19 cellular contexts compared by ENCODE assay signal in the genomic region with DNA sequence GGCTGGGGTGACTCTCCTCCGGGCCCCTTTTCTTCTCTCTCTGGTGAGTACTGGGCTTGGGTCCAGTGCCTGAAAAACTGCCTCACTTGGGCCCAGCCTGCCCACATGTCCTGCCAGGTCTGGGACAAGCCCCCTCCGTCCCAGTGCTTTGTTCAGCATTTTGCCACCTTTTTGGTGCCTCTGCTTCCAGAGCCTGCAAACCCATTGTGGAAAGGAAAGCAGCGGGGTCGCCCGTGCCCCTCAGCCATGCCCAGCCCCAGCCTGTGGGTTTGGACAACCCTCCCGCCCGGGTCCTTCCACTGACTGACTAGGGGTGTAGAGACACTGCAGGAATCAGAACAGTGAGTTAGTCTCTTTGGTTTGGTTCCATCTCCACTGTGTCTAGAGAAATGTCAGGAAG.
A peak's percentile ranks its signal among the peaks of the same experiment; 100 is the strongest.
DNase-seq lines count a peak whose midpoint lies in the region; ATAC-seq, FAIRE-seq and TF ChIP-seq lines count a peak whose summit lies in the region.
"Had no signal": no experiment of that assay in that cellular context is flagged by ENCODE, and none has a peak within 500 bp of the region (broad histone marks: within the 10 kb centered on the region; RNA-seq: fewer than 3 reads in every experiment).

No MANE protein-coding gene starts in this region.

- peak overlapping the region; percentile 79 for H3K4me3 Mint-ChIP-seq in CD8-positive, alpha-beta T cell
- no peak overlapping the region for H3K4me3 Mint-ChIP-seq in endothelial cell (ENCODE audit: unreplicated experiment)
- H3K4me3 Mint-ChIP-seq in activated T-helper 17 cell treated with anti-CD3 and anti-CD28 coated beads, Interleukin-2, amount 50 U/mL, for 72 hours, result no peak overlapping the region

- no peak for ATAC-seq in CD8-positive, alpha-beta T cell
- ATAC-seq in activated T-helper 17 cell treated with anti-CD3 and anti-CD28 coated beads, Interleukin-2, amount 50 U/mL, for 72 hours (replicated peaks), result no peak

- CTCF ChIA-PET in CD8-positive, alpha-beta T cell (lab: Charles Lee), result no interaction called here

- H3K4me1 Mint-ChIP-seq in CD8-positive, alpha-beta T cell (ENCODE audit: low read depth), result peaks cover 46% of the 10 kb centered on the region
- peaks cover 29% of the 10 kb centered on the region for H3K4me1 Mint-ChIP-seq in endothelial cell (ENCODE audit: unreplicated experiment)
- peaks cover 13% of the 10 kb centered on the region for H3K4me1 Mint-ChIP-seq in activated T-helper 17 cell treated with anti-CD3 and anti-CD28 coated beads, Interleukin-2, amount 50 U/mL, for 72 hours

- H3K27me3 Mint-ChIP-seq in CD8-positive, alpha-beta T cell (ENCODE audit: low read depth), result no peaks in the 10 kb centered on the region
- peaks cover 11% of the 10 kb centered on the region for H3K27me3 Mint-ChIP-seq in endothelial cell (ENCODE audit: unreplicated experiment)
- H3K27me3 Mint-ChIP-seq in activated T-helper 17 cell treated with anti-CD3 and anti-CD28 coated beads, Interleukin-2, amount 50 U/mL, for 72 hours, result no peaks in the 10 kb centered on the region
- H3K27me3 Mint-ChIP-seq: IgD-negative memory B cell had no signal

- no peaks in the 10 kb centered on the region for H3K36me3 Mint-ChIP-seq in CD8-positive, alpha-beta T cell
- peaks cover 3% of the 10 kb centered on the region for H3K36me3 Mint-ChIP-seq in endothelial cell (ENCODE audit: low read depth, unreplicated experiment)
- H3K36me3 Mint-ChIP-seq in activated T-helper 17 cell treated with anti-CD3 and anti-CD28 coated beads, Interleukin-2, amount 50 U/mL, for 72 hours (ENCODE audit: low read depth), result no peaks in the 10 kb centered on the region

- no peaks in the 10 kb centered on the region for H3K27me3 ChIP-seq in CD8-positive, alpha-beta T cell (ENCODE audit: insufficient read depth, low read length)

- peak overlapping the region; percentile 97 for H3K27ac Mint-ChIP-seq in CD8-positive, alpha-beta T cell
- H3K27ac Mint-ChIP-seq in endothelial cell (ENCODE audit: unreplicated experiment), result peak overlapping the region; percentile 30
- no peak overlapping the region for H3K27ac Mint-ChIP-seq in activated T-helper 17 cell treated with anti-CD3 and anti-CD28 coated beads, Interleukin-2, amount 50 U/mL, for 72 hours

- TF ChIP-seq CTCF in CD8-positive, alpha-beta T cell (IDR thresholded peaks at IDR 0.05), result no peak
- TF ChIP-seq CTCF in endothelial cell (IDR thresholded peaks at IDR 0.05; ENCODE audit: unreplicated experiment), result no peak

- H3K4me1 ChIP-seq in CD8-positive, alpha-beta T cell (ENCODE audit: insufficient read depth, low read length), result peaks cover 26% of the 10 kb centered on the region

- POLR2A ChIA-PET in CD8-positive, alpha-beta T cell (lab: Charles Lee), result no interaction called here

- FAIRE-seq in HTR-8/SVneo (lab: Jason Lieb, UNC), result peak; percentile 38
- FAIRE-seq: G401.6, H54, RCC 7860 had no signal

- H3K9me3 Mint-ChIP-seq in CD8-positive, alpha-beta T cell, result no peaks in the 10 kb centered on the region
- no peaks in the 10 kb centered on the region for H3K9me3 Mint-ChIP-seq in endothelial cell (ENCODE audit: unreplicated experiment)
- no peaks in the 10 kb centered on the region for H3K9me3 Mint-ChIP-seq in activated T-helper 17 cell treated with anti-CD3 and anti-CD28 coated beads, Interleukin-2, amount 50 U/mL, for 72 hours
- H3K9me3 Mint-ChIP-seq: IgD-negative memory B cell had no signal

- intact Hi-C loops in CD8-positive, alpha-beta T cell (cut with DNase I, micrococcal nuclease), result no loop called here
- intact Hi-C loops in posterior vena cava (cut with DNase I), result no loop called here

- no peaks in the 10 kb centered on the region for H3K36me3 ChIP-seq in CD8-positive, alpha-beta T cell (ENCODE audit: insufficient read depth, low read length)

- H3K9me3 ChIP-seq in CD8-positive, alpha-beta T cell (ENCODE audit: low read length), result no peaks in the 10 kb centered on the region

- H3K4me3 ChIP-seq in CD8-positive, alpha-beta T cell (ENCODE audit: low read depth, low read length), result no peak overlapping the region
- H3K4me3 ChIP-seq: SK-N-MC had no signal

- DNase-seq in CD8-positive, alpha-beta T cell, result peak in 1 of 7 experiments; percentile 45
- DNase-seq in HTR-8/SVneo (ENCODE audit: insufficient read length, low spot score) (no peak), endothelial cell (ENCODE audit: low spot score) (no peak), posterior vena cava (ENCODE audit: low spot score) (peak; percentile 46), NCI-H2196 (lab: John Stamatoyannopoulos, UW; ENCODE audit: unreplicated experiment) (no peak)
- no peak for DNase-seq in stimulated activated CD4-positive, alpha-beta T cell treated with anti-CD3 and anti-CD28 coated beads, Interleukin-4, amount 100 ng/mL, for 24 hours
- DNase-seq: MM.1S, NCI-H2029, NCI-H446 treated with DMSO at 0.1 percent for 48 hours, NCI-H526 treated with DMSO at 0.1 percent for 48 hours, SIG-M5 had no signal

- no peak overlapping the region for H3K27ac ChIP-seq in CD8-positive, alpha-beta T cell (ENCODE audit: low read depth, low read length)
- H3K27ac ChIP-seq: C4-2B, KMS-11, SK-N-MC had no signal
